Comparison of ENCODE assay signal across 8 cellular contexts in genomic region chr14:70027785-70028428, GRCh38.
DNase-seq lines count a peak whose midpoint lies in the region; ATAC-seq, FAIRE-seq and TF ChIP-seq lines count a peak whose summit lies in the region.

No MANE protein-coding gene starts in this region.

- H3K18ac ChIP-seq in H1 (ENCODE audit: extremely low read depth, low read length) = no peak overlapping the region

- no peak overlapping the region for H3K4ac ChIP-seq in H1 (replicated peaks; ENCODE audit: insufficient read length, low read depth, low read length)

- H3K4me3 Mint-ChIP-seq in activated CD8-positive, alpha-beta T cell treated with anti-CD3 and anti-CD28 coated beads for 36 hours = no peak overlapping the region

- H3K9me3 Mint-ChIP-seq in activated CD8-positive, alpha-beta T cell treated with anti-CD3 and anti-CD28 coated beads for 36 hours = no peaks in the 10 kb centered on the region

- intact Hi-C loops in activated CD8-positive, alpha-beta T cell treated with anti-CD3 and anti-CD28 coated beads for 36 hours (cut with micrococcal nuclease) = loop anchor here (2.0 kb wide), 1 partner anchor 209 kb away; no protein-coding TSS in a partner anchor
- intact Hi-C loops in mucosa of descending colon (cut with DNase I, micrococcal nuclease) = loop anchor here (5.0 to 10.0 kb wide), 2 partner anchors 211 to 213 kb away; no protein-coding TSS in a partner anchor

- 38% methylated on average over 17 of the region's 17 CpGs; no CpG with 5 or more reads in 1 of the 2 experiments for WGBS in H1 (ENCODE audit: extremely low coverage in 1 of 2, insufficient coverage in 1 of 2, insufficient read length in 1 of 2, insufficient replicate concordance in 2 of 2, low coverage in 1 of 2, low lambda C conversion rate in 2 of 2, missing lambda C conversion rate in 1 of 2), 2 experiments

- no peak overlapping the region for H2BK5ac ChIP-seq in H1 (ENCODE audit: low read depth, low read length)

- 0 out of 2 replicates have a peak overlapping the region, but pooled peaks have one; percentile 53 for H2BK15ac ChIP-seq in H1 (ENCODE audit: low read length)

- H2BK120ac ChIP-seq in H1 (replicated peaks; ENCODE audit: low read depth, low read length) = no peak overlapping the region

- no peaks in the 10 kb centered on the region for H4K20me1 ChIP-seq in H1 (replicated peaks in 1 of 2; ENCODE audit: control insufficient read depth in 1 of 2, insufficient read depth in 2 of 2, low read length in 2 of 2)

- H3K79me1 ChIP-seq in H1 (ENCODE audit: low read depth, low read length) = no peaks in the 10 kb centered on the region

- H3K4me1 Mint-ChIP-seq in activated CD8-positive, alpha-beta T cell treated with anti-CD3 and anti-CD28 coated beads for 36 hours (ENCODE audit: low read depth) = no peaks in the 10 kb centered on the region

- H3K27me3 ChIP-seq in AG04450 (ENCODE audit: control insufficient read depth, insufficient read depth, low read length) (no peaks in the 10 kb centered on the region), H1 (replicated peaks in 1 of 4; ENCODE audit: control insufficient read depth in 3 of 4, extremely low read depth in 1 of 4, insufficient read depth in 3 of 4, low read length in 3 of 4) (no peaks in the 10 kb centered on the region; a peak in 1 of 7 replicates)

- no peak overlapping the region for H3K9ac ChIP-seq in H1 (replicated peaks in 1 of 4; ENCODE audit: extremely low read depth in 1 of 4, low read depth in 3 of 4, low read length in 3 of 4)

- H3K9me3 ChIP-seq in AG04450 (ENCODE audit: control insufficient read depth, insufficient read depth, low read length) (no peaks in the 10 kb centered on the region), H1 (ENCODE audit: insufficient read depth in 2 of 2, low read depth in 1 of 2, low read length in 1 of 2) (no peaks in the 10 kb centered on the region), mucosa of descending colon (no peaks in the 10 kb centered on the region)

- no peaks in the 10 kb centered on the region for H3K36me3 Mint-ChIP-seq in activated CD8-positive, alpha-beta T cell treated with anti-CD3 and anti-CD28 coated beads for 36 hours (ENCODE audit: low read depth)

- POLR2A ChIA-PET in AG04450 (lab: Yijun Ruan, JAX) (interaction anchor here (0.6 to 0.7 kb wide), 3 partner anchors 21 to 209 kb away, joined by 3 to 6 read pairs (median 3); no protein-coding TSS in a partner anchor), H1 (lab: Charles Lee; ENCODE audit: partially characterized antibody) (interaction anchor here (1.3 kb wide), 1 partner anchor 220 kb away, joined by 3 read pairs; no protein-coding TSS in a partner anchor)
- POLR2A ChIA-PET in activated CD8-positive, alpha-beta T cell treated with anti-CD3 and anti-CD28 coated beads for 36 hours (lab: Charles Lee) = no interaction called here

- H4K5ac ChIP-seq in H1 (ENCODE audit: insufficient read length, low read depth, low read length) = no peak overlapping the region

- H3K14ac ChIP-seq in H1 (ENCODE audit: insufficient read length) = no peak overlapping the region

- H3K27me3 Mint-ChIP-seq in activated CD8-positive, alpha-beta T cell treated with anti-CD3 and anti-CD28 coated beads for 36 hours = peaks cover 2% of the 10 kb centered on the region

- CTCF ChIA-PET in AG04450 (lab: Charles Lee) (interaction anchor here (0.6 to 4.5 kb wide), 43 partner anchors 8 to 562 kb away, joined by 3 to 142 read pairs (median 4); partner anchors contain the start of gene SMOC1), H1 (lab: Charles Lee; ENCODE audit: partially characterized antibody) (interaction anchor here (0.5 to 4.5 kb wide), 92 partner anchors 8 to 572 kb away, joined by 3 to 132 read pairs (median 4); partner anchors contain the start of genes SLC10A1 and SMOC1)
- CTCF ChIA-PET in activated CD8-positive, alpha-beta T cell treated with anti-CD3 and anti-CD28 coated beads for 36 hours (lab: Charles Lee) = interaction anchor here (0.5 to 4.6 kb wide), 47 partner anchors 8 to 692 kb away, joined by 3 to 71 read pairs (median 4); partner anchors contain the start of genes SLC10A1 and SMOC1

- in situ Hi-C loops in GM13977 (cut with MboI; ENCODE audit: low pct_unique_long_range_greater_than_20kb, low sequenced_read_pairs, unreplicated experiment) = loop anchor here (10.0 to 25.0 kb wide), 2 partner anchors 213 to 441 kb away; no protein-coding TSS in a partner anchor

- TF ChIP-seq CTCF in AG04450 (IDR thresholded peaks at IDR 0.05; ENCODE audit: low read depth, low read length) = peak; percentile 96
- peak; percentile 97 for TF ChIP-seq CTCF in GM13977 (IDR thresholded peaks at IDR 0.05; ENCODE audit: extremely low read depth, insufficient read depth, missing control alignments)
- peak; percentile 97 for TF ChIP-seq CTCF in activated CD8-positive, alpha-beta T cell treated with anti-CD3 and anti-CD28 coated beads for 36 hours (IDR thresholded peaks at IDR 0.05)
- peak; percentile 95 to 98 (median 98) for TF ChIP-seq CTCF in H1 (IDR thresholded peaks at IDR 0.05; ENCODE audit: control extremely low read depth in 1 of 3, insufficient read depth in 1 of 3, low read depth in 1 of 3, low read length in 3 of 3)
- TF ChIP-seq CTCF in mucosa of descending colon (IDR thresholded peaks at IDR 0.05) = peak; percentile 84

- TF ChIP-seq POLR2A in H1 (IDR thresholded peaks at IDR 0.05; ENCODE audit: control extremely low read depth in 1 of 2, low read depth in 2 of 2, low read length in 2 of 2) = no peak

- no peak overlapping the region for H2BK20ac ChIP-seq in H1 (ENCODE audit: low read length)

- H3K23me2 ChIP-seq in H1 (ENCODE audit: low read depth, low read length) = peaks cover 2% of the 10 kb centered on the region; the same call in 1 of the 2 replicates

- H3K4me2 ChIP-seq in H1 (ENCODE audit: insufficient read depth in 1 of 2, low read depth in 2 of 2, low read length in 2 of 2) = no peak overlapping the region

- H3K36me3 ChIP-seq in H1 (ENCODE audit: control insufficient read depth in 2 of 4, insufficient read depth in 4 of 4, low read length in 3 of 4) (no peaks in the 10 kb centered on the region), mucosa of descending colon (ENCODE audit: low read depth) (no peaks in the 10 kb centered on the region)

- DNase-seq in AG04450 (ENCODE audit: low read depth, low spot score) = no peak
- DNase-seq in GM13977 (ENCODE audit: low spot score) = peak; percentile 84
- peak; percentile 64 for DNase-seq in NCI-H2227 treated with DMSO at 0.1 percent for 48 hours (lab: John Stamatoyannopoulos, UW)
- peak; percentile 81 for DNase-seq in activated CD8-positive, alpha-beta T cell treated with anti-CD3 and anti-CD28 coated beads for 36 hours
- DNase-seq in H1 (ENCODE audit: low read depth in 1 of 2, low spot score in 2 of 2) = peak; percentile 33 to 99
- DNase-seq in mucosa of descending colon = peak in 2 of 3 donors; percentile 79 to 80
- DNase-seq in stimulated activated CD8-positive, alpha-beta memory T cell treated with anti-CD3 and anti-CD28 coated beads, Interleukin-7, amount 100 ng/mL, for 1 hour (ENCODE audit: low read depth in 2 of 2) = peak; percentile 15 to 26
- DNase-seq in middle frontal gyrus (ENCODE audit: extremely low spot score, low spot score) = no peak

- peak; percentile 99 to 100 for TF ChIP-seq RAD21 in H1 (IDR thresholded peaks at IDR 0.05 in 1 of 2, conservative IDR thresholded peaks at IDR 0.05 in 1 of 2; ENCODE audit: low read depth in 2 of 2, low read length in 2 of 2)

- no peak for TF ChIP-seq EP300 in H1 (IDR thresholded peaks at IDR 0.05; ENCODE audit: borderline replicate concordance in 1 of 2, low read depth in 2 of 2, low read length in 2 of 2)

- no peak overlapping the region for H3K56ac ChIP-seq in H1 (replicated peaks; ENCODE audit: insufficient read length, low read depth, low read length)

- H3K27ac ChIP-seq in AG04450 (ENCODE audit: low read depth, low read length) (no peak overlapping the region), H1 (ENCODE audit: low read depth, low read length) (no peak overlapping the region)

- H2AFZ ChIP-seq in H1 (ENCODE audit: low read length) = no peak overlapping the region

- no peak overlapping the region for H4K91ac ChIP-seq in H1 (replicated peaks; ENCODE audit: insufficient read length, low read length)

- no peaks in the 10 kb centered on the region for H3K79me2 ChIP-seq in H1 (ENCODE audit: control insufficient read depth in 1 of 2, insufficient read depth in 2 of 2, low read length in 2 of 2)

- H2AK5ac ChIP-seq in H1 (ENCODE audit: low read depth, low read length) = no peak overlapping the region

- H3K4me1 ChIP-seq in H1 (replicated peaks in 1 of 4; ENCODE audit: control insufficient read depth in 3 of 4, insufficient read depth in 4 of 4, low read length in 3 of 4) (peaks cover 2 to 9% (median 6%) of the 10 kb centered on the region in 4 experiments), mucosa of descending colon (ENCODE audit: low read depth) (no peaks in the 10 kb centered on the region)

- no peak for FAIRE-seq in H1 (lab: Jason Lieb, UNC)

- no peak overlapping the region for H4K8ac ChIP-seq in H1 (ENCODE audit: extremely low read depth, insufficient read depth, low read length)

- ATAC-seq in activated CD8-positive, alpha-beta T cell treated with anti-CD3 and anti-CD28 coated beads for 36 hours = peak; percentile 89
- peak; percentile 77 for ATAC-seq in mucosa of descending colon

- H3K23ac ChIP-seq in H1 (ENCODE audit: insufficient read length) = no peak overlapping the region

- H2BK12ac ChIP-seq in H1 (ENCODE audit: low read depth, low read length) = no peak overlapping the region

- H3K4me3 ChIP-seq in AG04450 (ENCODE audit: low read depth, low read length) = no peak overlapping the region
- no peak overlapping the region for H3K4me3 ChIP-seq in H1 (ENCODE audit: extremely low read depth in 1 of 4, insufficient read depth in 2 of 4, low read depth in 3 of 4, low read length in 4 of 4)
- no peak overlapping the region for H3K4me3 ChIP-seq in mucosa of descending colon

- H3K27ac Mint-ChIP-seq in activated CD8-positive, alpha-beta T cell treated with anti-CD3 and anti-CD28 coated beads for 36 hours = no peak overlapping the region

TF ChIP-seq in H1, 55 proteins besides CTCF, POLR2A, EP300 and RAD21 (continues in another document):
- no peak for TF ChIP-seq BCL11A (IDR thresholded peaks at IDR 0.05; ENCODE audit: low read depth in 2 of 2, low read length in 2 of 2)
- no peak for TF ChIP-seq CEBPB (IDR thresholded peaks at IDR 0.05; ENCODE audit: low read depth, low read length)
- TF ChIP-seq JUND (IDR thresholded peaks at IDR 0.05; ENCODE audit: low read length) = no peak
- no peak for TF ChIP-seq SIN3A (conservative IDR thresholded peaks at IDR 0.05 in 1 of 2, IDR thresholded peaks at IDR 0.05 in 1 of 2; ENCODE audit: low read depth in 1 of 2, low read length in 2 of 2)
- no peak for TF ChIP-seq BACH1 (IDR thresholded peaks at IDR 0.05; ENCODE audit: low read length)
- TF ChIP-seq, protein P1, sequence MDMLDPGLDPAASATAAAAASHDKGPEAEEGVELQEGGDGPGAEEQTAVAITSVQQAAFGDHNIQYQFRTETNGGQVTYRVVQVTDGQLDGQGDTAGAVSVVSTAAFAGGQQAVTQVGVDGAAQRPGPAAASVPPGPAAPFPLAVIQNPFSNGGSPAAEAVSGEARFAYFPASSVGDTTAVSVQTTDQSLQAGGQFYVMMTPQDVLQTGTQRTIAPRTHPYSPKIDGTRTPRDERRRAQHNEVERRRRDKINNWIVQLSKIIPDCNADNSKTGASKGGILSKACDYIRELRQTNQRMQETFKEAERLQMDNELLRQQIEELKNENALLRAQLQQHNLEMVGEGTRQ (IDR thresholded peaks at IDR 0.05; ENCODE audit: low read length) = no peak
- no peak for TF ChIP-seq TCF12 (IDR thresholded peaks at IDR 0.05; ENCODE audit: low read depth, low read length)

Comparison
In these comparisons a context has a peak if more than half of its experiments do, and no peak if none do; other contexts are left out.
1. DNase-seq: peak in GM13977 (single experiment), NCI-H2227 treated with DMSO at 0.1 percent for 48 hours (single experiment), activated CD8-positive, alpha-beta T cell treated with anti-CD3 and anti-CD28 coated beads for 36 hours (single experiment), H1 (2 of 2), mucosa of descending colon (2 of 3) and stimulated activated CD8-positive, alpha-beta memory T cell treated with anti-CD3 and anti-CD28 coated beads, Interleukin-7, amount 100 ng/mL, for 1 hour (2 of 2); none in AG04450 (single experiment) and middle frontal gyrus (single experiment).
2. Peak in every context shown above with its lines, with median percentiles within 50 percentile points of each other: CTCF ChIP-seq.